ENCODE assay signal across 14 cellular contexts in the genomic region with DNA sequence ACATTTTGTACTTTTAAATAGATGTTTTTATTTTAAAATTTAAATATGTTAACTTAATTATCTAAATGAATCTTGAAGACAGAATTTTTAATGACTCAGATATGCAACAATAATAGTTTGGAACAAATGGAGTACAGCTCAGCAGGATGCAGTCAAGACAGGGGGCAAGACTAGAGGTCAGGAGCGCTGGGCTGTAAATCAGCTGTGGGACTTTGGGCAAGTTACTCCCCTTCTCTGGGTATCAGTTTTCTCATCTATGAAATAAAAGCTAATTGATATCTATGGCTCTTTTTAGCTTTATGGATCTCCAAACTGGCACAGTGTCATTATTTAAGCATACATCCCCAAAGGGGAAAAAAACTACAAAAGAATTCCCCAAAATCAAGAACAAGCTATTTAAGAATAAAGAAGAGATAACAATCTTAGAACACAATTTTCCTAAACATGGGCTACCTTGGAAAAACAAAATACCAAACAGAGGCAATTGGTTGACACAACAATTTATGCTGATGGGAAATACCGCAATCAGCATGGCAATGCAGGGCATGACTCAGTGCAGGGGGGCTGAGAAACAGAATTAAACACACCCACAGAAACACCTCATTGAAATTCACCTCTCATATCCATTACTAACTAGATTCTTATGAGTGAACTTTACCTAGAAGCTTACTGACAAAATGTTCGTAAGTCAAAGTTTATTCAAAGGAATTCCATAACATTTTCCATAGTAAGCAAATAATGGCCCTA.
A peak's percentile ranks its signal among the peaks of the same experiment; 100 is the strongest.
DNase-seq lines count a peak whose midpoint lies in the region; FAIRE-seq and TF ChIP-seq lines count a peak whose summit lies in the region.
"Had no signal": no experiment of that assay in that cellular context is flagged by ENCODE, and none has a peak within 500 bp of the region (broad histone marks: within the 10 kb centered on the region; RNA-seq: fewer than 3 reads in every experiment).

No MANE protein-coding gene starts in this region.

- H3K27me3 Mint-ChIP-seq in astrocyte (ENCODE audit: low read depth, unreplicated experiment) (no peaks in the 10 kb centered on the region), glutamatergic neuron (ENCODE audit: unreplicated experiment) (no peaks in the 10 kb centered on the region)

- H3K4me2 ChIP-seq in astrocyte (ENCODE audit: low read length) (peak overlapping the region; percentile 20), endothelial cell of umbilical vein (ENCODE audit: insufficient read depth, low read length) (peak overlapping the region; percentile 52)
- H3K4me2 ChIP-seq: BLaER1, GM23338 had no signal

- H3K4me1 Mint-ChIP-seq in astrocyte (ENCODE audit: low read depth, unreplicated experiment): peaks cover 6% of the 10 kb centered on the region
- peaks cover 5% of the 10 kb centered on the region for H3K4me1 Mint-ChIP-seq in glutamatergic neuron (ENCODE audit: low read depth, unreplicated experiment)

- TF ChIP-seq CTCF in astrocyte (IDR thresholded peaks at IDR 0.05; ENCODE audit: insufficient read depth, low read depth, low read length) (no peak), endothelial cell of umbilical vein (IDR thresholded peaks at IDR 0.05; ENCODE audit: extremely low read depth in 1 of 2, insufficient read depth in 1 of 2, low read depth in 1 of 2, low read length in 2 of 2) (no peak), GM13976 (IDR thresholded peaks at IDR 0.05; ENCODE audit: borderline replicate concordance, control extremely low read depth, extremely low read depth, insufficient read depth, missing control alignments) (no peak), transverse colon (IDR thresholded peaks at IDR 0.05) (no peak), glutamatergic neuron (IDR thresholded peaks at IDR 0.05; ENCODE audit: partially characterized antibody, unreplicated experiment) (no peak)

- no peaks in the 10 kb centered on the region for H4K20me1 ChIP-seq in astrocyte (ENCODE audit: insufficient read depth, low read length)
- no peaks in the 10 kb centered on the region for H4K20me1 ChIP-seq in endothelial cell of umbilical vein (replicated peaks; ENCODE audit: control insufficient read depth, extremely low read depth, insufficient read depth, low read length)
- H4K20me1 ChIP-seq: BLaER1 had no signal

- H3K4me3 ChIP-seq in astrocyte (ENCODE audit: insufficient read depth, low read depth, low read length): no peak overlapping the region
- H3K4me3 ChIP-seq in endothelial cell of umbilical vein (replicated peaks in 1 of 3; ENCODE audit: insufficient read depth in 1 of 3, low read depth in 1 of 3, low read length in 3 of 3): no peak overlapping the region
- no peak overlapping the region for H3K4me3 ChIP-seq in transverse colon
- H3K4me3 ChIP-seq: BLaER1, GM12878, GM23338 had no signal

- H3K27ac ChIP-seq in astrocyte (ENCODE audit: low read depth, low read length) (no peak overlapping the region), endothelial cell of umbilical vein (ENCODE audit: insufficient read depth, low read depth, low read length) (peak overlapping the region; percentile 50), transverse colon (no peak overlapping the region)
- H3K27ac ChIP-seq: BLaER1 had no signal

- CTCF ChIA-PET in endothelial cell of umbilical vein (lab: Charles Lee): interaction anchor here (1.2 to 1.4 kb wide), 2 partner anchors 19 to 20 kb away, joined by 3 to 4 read pairs; no protein-coding TSS in a partner anchor

- no peak for FAIRE-seq in astrocyte (lab: Jason Lieb, UNC)
- FAIRE-seq in endothelial cell of umbilical vein (lab: Jason Lieb, UNC): no peak
- FAIRE-seq: GM12878, HTR-8/SVneo had no signal

- H3K9me3 Mint-ChIP-seq in astrocyte (ENCODE audit: unreplicated experiment): no peaks in the 10 kb centered on the region
- H3K9me3 Mint-ChIP-seq in glutamatergic neuron (ENCODE audit: unreplicated experiment): no peaks in the 10 kb centered on the region

- DNase-seq in Daoy (ENCODE audit: low read depth) (peak; percentile 15), astrocyte (ENCODE audit: low read depth) (peak; percentile 30), endothelial cell of umbilical vein (ENCODE audit: low read depth, low spot score) (peak; percentile 34), left kidney (ENCODE audit: low read depth, low spot score) (peak; percentile 44), GM13976 (ENCODE audit: low spot score) (no peak), transverse colon (no peak), glutamatergic neuron (no peak), RPMI8226 (no peak)
- DNase-seq: AML-193, H7 had no signal

- H3K79me2 ChIP-seq in astrocyte (ENCODE audit: insufficient read depth, low read length) (no peaks in the 10 kb centered on the region), endothelial cell of umbilical vein (ENCODE audit: control insufficient read depth, insufficient read depth, low read length) (no peaks in the 10 kb centered on the region)

- TF ChIP-seq EP300 in transverse colon (IDR thresholded peaks at IDR 0.05; ENCODE audit: low read depth): no peak

- H3K9me3 ChIP-seq in astrocyte (ENCODE audit: insufficient read depth, low read depth, low read length): no peaks in the 10 kb centered on the region
- no peaks in the 10 kb centered on the region for H3K9me3 ChIP-seq in endothelial cell of umbilical vein (replicated peaks; ENCODE audit: control insufficient read depth, insufficient read depth, low read length)
- H3K9me3 ChIP-seq in transverse colon: no peaks in the 10 kb centered on the region
- H3K9me3 ChIP-seq: BLaER1 had no signal

- H3K36me3 Mint-ChIP-seq in astrocyte (ENCODE audit: low read depth, unreplicated experiment): no peaks in the 10 kb centered on the region
- H3K36me3 Mint-ChIP-seq in glutamatergic neuron (ENCODE audit: unreplicated experiment): no peaks in the 10 kb centered on the region

- intact Hi-C loops in endothelial cell of umbilical vein (cut with micrococcal nuclease): loop anchor here (1.0 kb wide), 2 partner anchors 21 to 69 kb away; no protein-coding TSS in a partner anchor
- intact Hi-C loops in transverse colon (cut with DNase I; ENCODE audit: low total_unique reads): no loop called here

- TF ChIP-seq POLR2A in endothelial cell of umbilical vein (IDR thresholded peaks at IDR 0.05; ENCODE audit: low read depth, low read length) (no peak), transverse colon (IDR thresholded peaks at IDR 0.05) (no peak)

- H3K27ac Mint-ChIP-seq in astrocyte (ENCODE audit: unreplicated experiment) (no peak overlapping the region), glutamatergic neuron (ENCODE audit: unreplicated experiment) (no peak overlapping the region)
- H3K27ac Mint-ChIP-seq: GM23338 had no signal

- WGBS in transverse colon (ENCODE audit: low coverage in 1 of 2), 2 donors: 83 to 85% methylated on average over 3 of the region's 3 CpGs

- H3K36me3 ChIP-seq in astrocyte (ENCODE audit: insufficient read depth, low read length) (no peaks in the 10 kb centered on the region), endothelial cell of umbilical vein (ENCODE audit: control insufficient read depth in 2 of 2, extremely low read depth in 1 of 2, insufficient read depth in 2 of 2, low read length in 2 of 2) (no peaks in the 10 kb centered on the region), transverse colon (no peaks in the 10 kb centered on the region)
- H3K36me3 ChIP-seq: BLaER1 had no signal

- POLR2A ChIA-PET in endothelial cell of umbilical vein (lab: Charles Lee): no interaction called here

- no TSS peak for BruUV-seq in endothelial cell of umbilical vein (replicated peaks; lab: Mats Ljungman, UMichigan)

- H3K9me1 ChIP-seq in endothelial cell of umbilical vein (replicated peaks; ENCODE audit: control insufficient read depth, extremely low read depth, insufficient read depth, low read length): no peaks in the 10 kb centered on the region

- H3K4me1 ChIP-seq in astrocyte (ENCODE audit: insufficient read depth, low read length) (peaks cover 10% of the 10 kb centered on the region), endothelial cell of umbilical vein (ENCODE audit: control insufficient read depth, extremely low read depth, insufficient read depth, low read length) (peaks cover 20% of the 10 kb centered on the region), transverse colon (no peaks in the 10 kb centered on the region)
- H3K4me1 ChIP-seq: BLaER1 had no signal

- H3K9ac ChIP-seq in astrocyte (ENCODE audit: low read length): no peak overlapping the region
- H3K9ac ChIP-seq in endothelial cell of umbilical vein (replicated peaks; ENCODE audit: extremely low read depth, insufficient read depth, low read length): no peak overlapping the region
- H3K9ac ChIP-seq: BLaER1 had no signal

- in situ Hi-C loops in GM13976 (cut with MboI; ENCODE audit: low sequenced_read_pairs, unreplicated experiment): no loop called here
- in situ Hi-C loops in transverse colon (cut with MboI; ENCODE audit: low pct_ligation_motif_present in 1 of 4, low pct_unique_long_range_greater_than_20kb in 1 of 4, low sequenced_read_pairs in 3 of 4): no loop called here

- dilution Hi-C loops in endothelial cell of umbilical vein (cut with MboI; ENCODE audit: extremely low pct_ligation_motif_present, low sequenced_read_pairs): no loop called here

- H3K27me3 ChIP-seq in astrocyte (ENCODE audit: insufficient read depth, low read length) (no peaks in the 10 kb centered on the region), endothelial cell of umbilical vein (ENCODE audit: control insufficient read depth in 2 of 2, insufficient read depth in 2 of 2, low read length in 2 of 2) (no peaks in the 10 kb centered on the region), transverse colon (no peaks in the 10 kb centered on the region)
- H3K27me3 ChIP-seq: BLaER1 had no signal

- no peak overlapping the region for H3K4me3 Mint-ChIP-seq in astrocyte (ENCODE audit: unreplicated experiment)
- H3K4me3 Mint-ChIP-seq in glutamatergic neuron (ENCODE audit: unreplicated experiment): no peak overlapping the region
- H3K4me3 Mint-ChIP-seq: GM23338 had no signal

- H2AFZ ChIP-seq in astrocyte (ENCODE audit: low read depth, low read length) (no peak overlapping the region), endothelial cell of umbilical vein (ENCODE audit: low read depth, low read length) (no peak overlapping the region)
- H2AFZ ChIP-seq: GM23338 had no signal

TF ChIP-seq in endothelial cell of umbilical vein, 7 proteins besides CTCF, POLR2A, EP300 and RAD21:
- TF ChIP-seq EZH2 (IDR thresholded peaks at IDR 0.05; ENCODE audit: borderline replicate concordance, low read depth, low read length, severe bottlenecking) (no peak), GATA2 (IDR thresholded peaks at IDR 0.05; ENCODE audit: insufficient read depth, insufficient read length, low read depth, low read length) (peak; percentile 63)
TF ChIP-seq in endothelial cell of umbilical vein: peak in this region for 1.

Comparison
In these comparisons a context has a peak if more than half of its experiments do, and no peak if none do; other contexts are left out.
1. DNase-seq: peak in Daoy (single experiment), astrocyte (single experiment), endothelial cell of umbilical vein (single experiment) and left kidney (single experiment); none in GM13976 (single experiment), transverse colon (single experiment), glutamatergic neuron (single experiment) and RPMI8226 (single experiment).